8 cellular contexts compared by ENCODE assay signal in genomic region chr3:156642750-156643728, GRCh38. TPM values are rescaled to one million over a fixed set of nuclear protein-coding genes. Genes with fewer than 3 reads are reported as not detected.
A peak's percentile ranks its signal among the peaks of the same experiment; 100 is the strongest.
DNase-seq lines count a peak whose midpoint lies in the region; ATAC-seq and TF ChIP-seq lines count a peak whose summit lies in the region.

No MANE protein-coding gene starts in this region.

- peak; percentile 19 for ATAC-seq in GM19463 (IDR thresholded peaks at IDR 0.05; ENCODE audit: unreplicated experiment)
- ATAC-seq in GM18861 (IDR thresholded peaks at IDR 0.05; ENCODE audit: unreplicated experiment), result no peak

- no peak overlapping the region for H3K4me3 ChIP-seq in BJ (ENCODE audit: low read depth, low read length)

- TF ChIP-seq CTCF in BJ (IDR thresholded peaks at IDR 0.05; ENCODE audit: insufficient read depth, low read depth, low read length), result 0 out of 2 replicates have a peak, but pooled peaks have one; percentile 10

- CTCF ChIA-PET in BJ (lab: Yijun Ruan, JAX), result interaction anchor here (0.9 to 1.2 kb wide), 2 partner anchors 13 to 31 kb away, joined by 4 read pairs; partner anchors contain the start of gene TIPARP

- no peaks in the 10 kb centered on the region for H3K27me3 ChIP-seq in BJ (ENCODE audit: control insufficient read depth, insufficient read depth, low read length)

- H3K36me3 ChIP-seq in BJ (ENCODE audit: control insufficient read depth, insufficient read depth, low read length), result no peaks in the 10 kb centered on the region

- DNase-seq in BJ (ENCODE audit: low read depth) (no peak), NCI-H69 (lab: John Stamatoyannopoulos, UW) (peak; percentile 25), inferior parietal cortex (ENCODE audit: extremely low spot score) (peak; percentile 29), epidermal melanocyte (ENCODE audit: insufficient read length, low spot score) (no peak), NCI-H446 (lab: John Stamatoyannopoulos, UW) (no peak), OCI-M1 (lab: John Stamatoyannopoulos, UW) (no peak)

- POLR2A ChIA-PET in BJ (lab: Charles Lee), result no interaction called here

RNA-seq across cellular contexts. Expression of gene TIPARP, which starts 31.4 kb away (rescaled TPM):
- polyA plus RNA-seq in BJ (2011; rRNA removed), result 23.0 and 30.9 TPM in 2 replicates
- polyA minus RNA-seq in BJ (2011; rRNA and poly(A)+ RNA removed), result 30.2 and 37.6 TPM in 2 replicates

Comparison
In these comparisons a context has a peak if more than half of its experiments do, and no peak if none do; other contexts are left out.
1. DNase-seq: peak in NCI-H69 (single experiment) and inferior parietal cortex (single experiment); none in BJ (single experiment), epidermal melanocyte (single experiment), NCI-H446 (0 of 2) and OCI-M1 (single experiment).